ENCODE assay signal across 1 cellular context in genomic region chr12:47356129-47356622, GRCh38.
TF ChIP-seq lines count a peak whose summit lies in the region.

No MANE protein-coding gene starts in this region.

TF ChIP-seq in GM12878, 131 proteins besides CTCF, POLR2A, EP300 and RAD21 (continued from another document):
- TF ChIP-seq REST (IDR thresholded peaks at IDR 0.05; ENCODE audit: low read depth, low read length), result no peak
- peak; percentile 73 for TF ChIP-seq NR2F1 (conservative IDR thresholded peaks at IDR 0.05)
- no peak for TF ChIP-seq KAT2A (conservative IDR thresholded peaks at IDR 0.05; ENCODE audit: control insufficient read depth, low read depth, low read length)
- no peak for TF ChIP-seq ZBTB40 (IDR thresholded peaks at IDR 0.05; ENCODE audit: borderline replicate concordance)
- no peak for TF ChIP-seq PKNOX1 (IDR thresholded peaks at IDR 0.05)
- TF ChIP-seq ZNF384 (IDR thresholded peaks at IDR 0.05; ENCODE audit: borderline replicate concordance, low read depth, low read length), result no peak
- TF ChIP-seq, protein P1, sequence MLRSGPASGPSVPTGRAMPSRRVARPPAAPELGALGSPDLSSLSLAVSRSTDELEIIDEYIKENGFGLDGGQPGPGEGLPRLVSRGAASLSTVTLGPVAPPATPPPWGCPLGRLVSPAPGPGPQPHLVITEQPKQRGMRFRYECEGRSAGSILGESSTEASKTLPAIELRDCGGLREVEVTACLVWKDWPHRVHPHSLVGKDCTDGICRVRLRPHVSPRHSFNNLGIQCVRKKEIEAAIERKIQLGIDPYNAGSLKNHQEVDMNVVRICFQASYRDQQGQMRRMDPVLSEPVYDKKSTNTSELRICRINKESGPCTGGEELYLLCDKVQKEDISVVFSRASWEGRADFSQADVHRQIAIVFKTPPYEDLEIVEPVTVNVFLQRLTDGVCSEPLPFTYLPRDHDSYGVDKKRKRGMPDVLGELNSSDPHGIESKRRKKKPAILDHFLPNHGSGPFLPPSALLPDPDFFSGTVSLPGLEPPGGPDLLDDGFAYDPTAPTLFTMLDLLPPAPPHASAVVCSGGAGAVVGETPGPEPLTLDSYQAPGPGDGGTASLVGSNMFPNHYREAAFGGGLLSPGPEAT (IDR thresholded peaks at IDR 0.05; ENCODE audit: low read depth), result no peak
- no peak for TF ChIP-seq ZBED1 (IDR thresholded peaks at IDR 0.05; ENCODE audit: borderline replicate concordance)
- no peak for TF ChIP-seq PML (IDR thresholded peaks at IDR 0.05; ENCODE audit: low read length)
- no peak for TF ChIP-seq YY1 (IDR thresholded peaks at IDR 0.05; ENCODE audit: low read depth, low read length)
- TF ChIP-seq IKZF2 (IDR thresholded peaks at IDR 0.05), result peak; percentile 20 to 41; a peak in 1 of 4 replicates
- no peak for TF ChIP-seq SREBF1 (IDR thresholded peaks at IDR 0.05; ENCODE audit: low read length)
- no peak for TF ChIP-seq KDM1A (IDR thresholded peaks at IDR 0.05; ENCODE audit: borderline replicate concordance)
- no peak for TF ChIP-seq SREBF2 (IDR thresholded peaks at IDR 0.05; ENCODE audit: low read length)
- no peak for TF ChIP-seq BMI1 (IDR thresholded peaks at IDR 0.05; ENCODE audit: borderline replicate concordance)
- peak; percentile 64 for TF ChIP-seq MEF2B (IDR thresholded peaks at IDR 0.05; ENCODE audit: partially characterized antibody, poor library complexity, severe bottlenecking)
- no peak for TF ChIP-seq FOS (IDR thresholded peaks at IDR 0.05; ENCODE audit: borderline replicate concordance, extremely low read depth, insufficient read length)
- TF ChIP-seq, protein P2, sequence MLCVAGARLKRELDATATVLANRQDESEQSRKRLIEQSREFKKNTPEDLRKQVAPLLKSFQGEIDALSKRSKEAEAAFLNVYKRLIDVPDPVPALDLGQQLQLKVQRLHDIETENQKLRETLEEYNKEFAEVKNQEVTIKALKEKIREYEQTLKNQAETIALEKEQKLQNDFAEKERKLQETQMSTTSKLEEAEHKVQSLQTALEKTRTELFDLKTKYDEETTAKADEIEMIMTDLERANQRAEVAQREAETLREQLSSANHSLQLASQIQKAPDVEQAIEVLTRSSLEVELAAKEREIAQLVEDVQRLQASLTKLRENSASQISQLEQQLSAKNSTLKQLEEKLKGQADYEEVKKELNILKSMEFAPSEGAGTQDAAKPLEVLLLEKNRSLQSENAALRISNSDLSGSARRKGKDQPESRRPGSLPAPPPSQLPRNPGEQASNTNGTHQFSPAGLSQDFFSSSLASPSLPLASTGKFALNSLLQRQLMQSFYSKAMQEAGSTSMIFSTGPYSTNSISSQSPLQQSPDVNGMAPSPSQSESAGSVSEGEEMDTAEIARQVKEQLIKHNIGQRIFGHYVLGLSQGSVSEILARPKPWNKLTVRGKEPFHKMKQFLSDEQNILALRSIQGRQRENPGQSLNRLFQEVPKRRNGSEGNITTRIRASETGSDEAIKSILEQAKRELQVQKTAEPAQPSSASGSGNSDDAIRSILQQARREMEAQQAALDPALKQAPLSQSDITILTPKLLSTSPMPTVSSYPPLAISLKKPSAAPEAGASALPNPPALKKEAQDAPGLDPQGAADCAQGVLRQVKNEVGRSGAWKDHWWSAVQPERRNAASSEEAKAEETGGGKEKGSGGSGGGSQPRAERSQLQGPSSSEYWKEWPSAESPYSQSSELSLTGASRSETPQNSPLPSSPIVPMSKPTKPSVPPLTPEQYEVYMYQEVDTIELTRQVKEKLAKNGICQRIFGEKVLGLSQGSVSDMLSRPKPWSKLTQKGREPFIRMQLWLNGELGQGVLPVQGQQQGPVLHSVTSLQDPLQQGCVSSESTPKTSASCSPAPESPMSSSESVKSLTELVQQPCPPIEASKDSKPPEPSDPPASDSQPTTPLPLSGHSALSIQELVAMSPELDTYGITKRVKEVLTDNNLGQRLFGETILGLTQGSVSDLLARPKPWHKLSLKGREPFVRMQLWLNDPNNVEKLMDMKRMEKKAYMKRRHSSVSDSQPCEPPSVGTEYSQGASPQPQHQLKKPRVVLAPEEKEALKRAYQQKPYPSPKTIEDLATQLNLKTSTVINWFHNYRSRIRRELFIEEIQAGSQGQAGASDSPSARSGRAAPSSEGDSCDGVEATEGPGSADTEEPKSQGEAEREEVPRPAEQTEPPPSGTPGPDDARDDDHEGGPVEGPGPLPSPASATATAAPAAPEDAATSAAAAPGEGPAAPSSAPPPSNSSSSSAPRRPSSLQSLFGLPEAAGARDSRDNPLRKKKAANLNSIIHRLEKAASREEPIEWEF (IDR thresholded peaks at IDR 0.05; ENCODE audit: insufficient replicate concordance, low read depth, low read length), result no peak
- TF ChIP-seq KLF5 (IDR thresholded peaks at IDR 0.05; ENCODE audit: partially characterized antibody), result no peak
- TF ChIP-seq CHD4 (IDR thresholded peaks at IDR 0.05), result no peak
- no peak for TF ChIP-seq RB1 (IDR thresholded peaks at IDR 0.05; ENCODE audit: borderline replicate concordance)
- 0 out of 2 replicates have a peak, but pooled peaks have one; percentile 21 for TF ChIP-seq CREM (IDR thresholded peaks at IDR 0.05; ENCODE audit: low read depth)
- no peak for TF ChIP-seq NFXL1 (IDR thresholded peaks at IDR 0.05; ENCODE audit: borderline replicate concordance)
- TF ChIP-seq, protein P3, sequence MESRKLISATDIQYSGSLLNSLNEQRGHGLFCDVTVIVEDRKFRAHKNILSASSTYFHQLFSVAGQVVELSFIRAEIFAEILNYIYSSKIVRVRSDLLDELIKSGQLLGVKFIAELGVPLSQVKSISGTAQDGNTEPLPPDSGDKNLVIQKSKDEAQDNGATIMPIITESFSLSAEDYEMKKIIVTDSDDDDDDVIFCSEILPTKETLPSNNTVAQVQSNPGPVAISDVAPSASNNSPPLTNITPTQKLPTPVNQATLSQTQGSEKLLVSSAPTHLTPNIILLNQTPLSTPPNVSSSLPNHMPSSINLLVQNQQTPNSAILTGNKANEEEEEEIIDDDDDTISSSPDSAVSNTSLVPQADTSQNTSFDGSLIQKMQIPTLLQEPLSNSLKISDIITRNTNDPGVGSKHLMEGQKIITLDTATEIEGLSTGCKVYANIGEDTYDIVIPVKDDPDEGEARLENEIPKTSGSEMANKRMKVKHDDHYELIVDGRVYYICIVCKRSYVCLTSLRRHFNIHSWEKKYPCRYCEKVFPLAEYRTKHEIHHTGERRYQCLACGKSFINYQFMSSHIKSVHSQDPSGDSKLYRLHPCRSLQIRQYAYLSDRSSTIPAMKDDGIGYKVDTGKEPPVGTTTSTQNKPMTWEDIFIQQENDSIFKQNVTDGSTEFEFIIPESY (IDR thresholded peaks at IDR 0.05), result no peak
